ENCODE assay signal across 8 cellular contexts in genomic region chr11:94511932-94512781, GRCh38. TPM values are rescaled to one million over a fixed set of nuclear protein-coding genes. Genes with fewer than 3 reads are reported as not detected.
A peak's percentile ranks its signal among the peaks of the same experiment; 100 is the strongest.
DNase-seq lines count a peak whose midpoint lies in the region; ATAC-seq and TF ChIP-seq lines count a peak whose summit lies in the region.

Gene C11orf97 (plus strand): TSS chr11:94512461. CDS start chr11:94512529, 68 bp downstream.

- no peak within 1 kb of the TSS for H3K27ac Mint-ChIP-seq in CD8-positive, alpha-beta T cell
- H3K27ac Mint-ChIP-seq in central memory CD8-positive, alpha-beta T cell (ENCODE audit: low read depth): peak within 1 kb of the TSS; percentile 55

- no peaks in the 10 kb centered on the region for H3K9me3 ChIP-seq in CD8-positive, alpha-beta T cell (ENCODE audit: low read length)
- no peaks in the 10 kb centered on the region for H3K9me3 ChIP-seq in IMR-90 (ENCODE audit: control insufficient read depth, insufficient read depth, low read length)

- H3K4me3 ChIP-seq in CD8-positive, alpha-beta T cell (ENCODE audit: low read depth, low read length): peak within 1 kb of the TSS; percentile 34
- H3K4me3 ChIP-seq in IMR-90 (ENCODE audit: insufficient read depth, low read depth, low read length): peak within 1 kb of the TSS; percentile 67
- peak within 1 kb of the TSS; percentile 54 for H3K4me3 ChIP-seq in kidney epithelial cell (ENCODE audit: low read depth, low read length)

- no peaks in the 10 kb centered on the region for H3K36me3 Mint-ChIP-seq in CD8-positive, alpha-beta T cell
- H3K36me3 Mint-ChIP-seq in central memory CD8-positive, alpha-beta T cell (ENCODE audit: insufficient read depth): peaks cover 4% of the 10 kb centered on the region

- H2AK9ac ChIP-seq in IMR-90 (replicated peaks; ENCODE audit: low read depth, low read length, poor library complexity): no peak within 1 kb of the TSS

- H3K36me3 ChIP-seq in CD8-positive, alpha-beta T cell (ENCODE audit: insufficient read depth, low read length): no peaks in the 10 kb centered on the region
- no peaks in the 10 kb centered on the region for H3K36me3 ChIP-seq in IMR-90 (ENCODE audit: control insufficient read depth, insufficient read depth, low read length)
- H3K36me3 ChIP-seq in kidney epithelial cell (ENCODE audit: control insufficient read depth, insufficient read depth, low read length): no peaks in the 10 kb centered on the region

- H3K18ac ChIP-seq in IMR-90 (ENCODE audit: low read depth, low read length): no peak within 1 kb of the TSS

- 25% methylated on average over 26 of the region's 53 CpGs; no CpG with 5 or more reads in 1 of the 2 experiments for WGBS in IMR-90 (ENCODE audit: extremely low coverage in 2 of 2, insufficient read length in 1 of 2), 2 experiments

- H2BK20ac ChIP-seq in IMR-90 (ENCODE audit: low read depth, low read length): no peak within 1 kb of the TSS

- H2BK5ac ChIP-seq in IMR-90 (ENCODE audit: low read depth, low read length, poor library complexity, severe bottlenecking): no peak within 1 kb of the TSS

- dilution Hi-C loops in IMR-90 (cut with HindIII; ENCODE audit: low sequenced_read_pairs, unreplicated experiment): no loop called here

- no peak within 1 kb of the TSS for H3K9ac ChIP-seq in IMR-90 (ENCODE audit: low read depth, low read length)

- POLR2A ChIA-PET in CD8-positive, alpha-beta T cell (lab: Charles Lee): interaction anchor here (1.1 kb wide), 1 partner anchor 32 kb away, joined by 3 read pairs; the partner anchor contains the start of gene FUT4
- POLR2A ChIA-PET in IMR-90 (lab: Charles Lee; ENCODE audit: unreplicated experiment): interaction anchor here (0.6 kb wide), 1 partner anchor 32 kb away, joined by 7 read pairs; no protein-coding TSS in a partner anchor

- peak; percentile 81 for ATAC-seq in CD8-positive, alpha-beta T cell
- ATAC-seq in GM21381 (IDR thresholded peaks at IDR 0.05; ENCODE audit: unreplicated experiment) (peak; percentile 88), IMR-90 (ENCODE audit: low read depth) (peak; percentile 94)
- ATAC-seq in central memory CD8-positive, alpha-beta T cell (replicated peaks; ENCODE audit: extremely low read depth, poor library complexity, severe bottlenecking): peak; percentile 77

- H3K23ac ChIP-seq in IMR-90 (ENCODE audit: low read depth, low read length): no peak within 1 kb of the TSS

- H3K4ac ChIP-seq in IMR-90 (ENCODE audit: low read depth, low read length): no peak within 1 kb of the TSS

- no peak within 1 kb of the TSS for H4K91ac ChIP-seq in IMR-90 (ENCODE audit: insufficient read depth, low read depth, low read length)

- H3K4me1 ChIP-seq in CD8-positive, alpha-beta T cell (ENCODE audit: insufficient read depth, low read length): peaks cover 16% of the 10 kb centered on the region
- peaks cover 2% of the 10 kb centered on the region; the same call in 1 of the 2 replicates for H3K4me1 ChIP-seq in IMR-90 (ENCODE audit: control insufficient read depth, insufficient read depth, low read length)

- no peaks in the 10 kb centered on the region for H3K9me1 ChIP-seq in IMR-90 (ENCODE audit: insufficient read depth, low read length)

- H2BK15ac ChIP-seq in IMR-90 (ENCODE audit: low read depth, low read length): no peak within 1 kb of the TSS

- no peaks in the 10 kb centered on the region for H3K79me1 ChIP-seq in IMR-90 (ENCODE audit: low read depth in 1 of 2, low read length in 2 of 2)

- no peak within 1 kb of the TSS for H3K56ac ChIP-seq in IMR-90 (ENCODE audit: extremely low read depth, insufficient read depth, low read length)

- H3K27me3 ChIP-seq in CD8-positive, alpha-beta T cell (ENCODE audit: insufficient read depth, low read length): no peaks in the 10 kb centered on the region
- peaks cover 8% of the 10 kb centered on the region for H3K27me3 ChIP-seq in IMR-90 (ENCODE audit: control insufficient read depth, insufficient read depth, low read length)
- no peaks in the 10 kb centered on the region for H3K27me3 ChIP-seq in kidney epithelial cell (ENCODE audit: control insufficient read depth, insufficient read depth, low read length)

- intact Hi-C loops in CD8-positive, alpha-beta T cell (cut with DNase I, micrococcal nuclease): loop anchor here in 1 of 2 experiments (2.0 kb wide), 1 partner anchor 19 kb away; the partner anchor contains the start of genes ANKRD49 and MRE11
- intact Hi-C loops in IMR-90 (cut with micrococcal nuclease): no loop called here

- CTCF ChIA-PET in CD8-positive, alpha-beta T cell (lab: Charles Lee): interaction anchor here (1.6 to 2.3 kb wide), 3 partner anchors 9 to 617 kb away, joined by 3 to 7 read pairs (median 4); no protein-coding TSS in a partner anchor
- CTCF ChIA-PET in IMR-90 (lab: Yijun Ruan, JAX): interaction anchor here (0.7 to 1.1 kb wide), 4 partner anchors 8 to 617 kb away, joined by 3 to 6 read pairs (median 4); no protein-coding TSS in a partner anchor

- no peak for TF ChIP-seq POLR2A in IMR-90 (IDR thresholded peaks at IDR 0.05; ENCODE audit: low read depth, low read length)

- H3K14ac ChIP-seq in IMR-90 (replicated peaks; ENCODE audit: low read depth, low read length): no peak within 1 kb of the TSS

- in situ Hi-C loops in IMR-90 (cut with MboI; ENCODE audit: low sequenced_read_pairs): no loop called here

- no TSS peak for BruUV-seq in IMR-90 (replicated peaks; lab: Mats Ljungman, UMichigan)

- peak within 1 kb of the TSS; percentile 81 for H3K4me3 Mint-ChIP-seq in CD8-positive, alpha-beta T cell
- peak within 1 kb of the TSS; percentile 81 for H3K4me3 Mint-ChIP-seq in central memory CD8-positive, alpha-beta T cell

- H2AFZ ChIP-seq in IMR-90 (replicated peaks; ENCODE audit: low read length, poor library complexity): peak within 1 kb of the TSS; percentile 93

- no peaks in the 10 kb centered on the region for H3K9me3 Mint-ChIP-seq in CD8-positive, alpha-beta T cell
- H3K9me3 Mint-ChIP-seq in central memory CD8-positive, alpha-beta T cell: no peaks in the 10 kb centered on the region

- no peaks in the 10 kb centered on the region for H4K20me1 ChIP-seq in IMR-90 (ENCODE audit: insufficient read depth, low read length)

- peak; percentile 12 to 75 (median 53) for DNase-seq in CD8-positive, alpha-beta T cell
- peak; percentile 30 for DNase-seq in IMR-90
- DNase-seq in activated CD4-positive, CD25-positive, alpha-beta regulatory T cell (lab: John Stamatoyannopoulos, UW): peak in 3 of 4 experiments; percentile 4 to 15 (median 11)
- DNase-seq in central memory CD8-positive, alpha-beta T cell (ENCODE audit: low spot score in 2 of 2): peak; percentile 22 to 39
- DNase-seq in kidney epithelial cell (ENCODE audit: low read depth): no peak
- peak; percentile 50 for DNase-seq in stimulated activated CD4-positive, alpha-beta T cell treated with anti-CD3 and anti-CD28 coated beads, Interleukin-12 subunit alpha, Interleukin-12 subunit beta, amount 100 ng/mL, for 4 hours
- DNase-seq in GOT3 (lab: John Stamatoyannopoulos, UW): no peak

- TF ChIP-seq RAD21 in IMR-90 (IDR thresholded peaks at IDR 0.05; ENCODE audit: low read length): no peak

- no peak within 1 kb of the TSS for H2AK5ac ChIP-seq in IMR-90 (ENCODE audit: low read depth, low read length)

- H4K8ac ChIP-seq in IMR-90 (ENCODE audit: low read depth in 2 of 2, low read length in 2 of 2): no peak within 1 kb of the TSS

- H4K5ac ChIP-seq in IMR-90 (ENCODE audit: low read depth, low read length): no peak within 1 kb of the TSS

- no peak within 1 kb of the TSS for H2BK120ac ChIP-seq in IMR-90 (ENCODE audit: low read depth, low read length)

- H3K4me1 Mint-ChIP-seq in CD8-positive, alpha-beta T cell (ENCODE audit: low read depth): peaks cover 15% of the 10 kb centered on the region
- peaks cover 18% of the 10 kb centered on the region for H3K4me1 Mint-ChIP-seq in central memory CD8-positive, alpha-beta T cell

- no peak for TF ChIP-seq CTCF in CD8-positive, alpha-beta T cell (IDR thresholded peaks at IDR 0.05)
- TF ChIP-seq CTCF in IMR-90 (conservative IDR thresholded peaks at IDR 0.05; ENCODE audit: low read depth, low read length) (no peak), kidney epithelial cell (IDR thresholded peaks at IDR 0.05; ENCODE audit: insufficient read depth, low read length, poor library complexity, severe bottlenecking) (no peak)

- peak within 1 kb of the TSS; percentile 95 for H3K4me2 ChIP-seq in IMR-90 (ENCODE audit: low read depth, low read length)

- peaks cover 11% of the 10 kb centered on the region for H3K27me3 Mint-ChIP-seq in CD8-positive, alpha-beta T cell (ENCODE audit: low read depth)
- H3K27me3 Mint-ChIP-seq in central memory CD8-positive, alpha-beta T cell: peaks cover 23% of the 10 kb centered on the region

- no peak within 1 kb of the TSS for H3K27ac ChIP-seq in CD8-positive, alpha-beta T cell (ENCODE audit: low read depth, low read length)
- H3K27ac ChIP-seq in IMR-90 (ENCODE audit: insufficient read depth, low read length): no peak within 1 kb of the TSS

TF ChIP-seq in IMR-90, 13 proteins besides CTCF, POLR2A, EP300 and RAD21:
- peak; percentile 76; the same call in 1 of the 2 replicates for TF ChIP-seq MXI1 (IDR thresholded peaks at IDR 0.05; ENCODE audit: borderline replicate concordance, low read depth, low read length)
- no peak for TF ChIP-seq CEBPB (IDR thresholded peaks at IDR 0.05; ENCODE audit: low read depth, low read length)

RNA-seq across cellular contexts. Expression of gene C11orf97, which starts in this region (rescaled TPM):
- not detected for total RNA-seq in CD8-positive, alpha-beta T cell
- total RNA-seq in IMR-90 (2012; rRNA removed): not detected in 2 replicates
- polyA plus RNA-seq in IMR-90 (2012; rRNA removed): not detected in 2 replicates
- polyA plus RNA-seq in IMR-90 (2012; cell fraction: cytosol; rRNA removed): not detected in 2 replicates
- not detected in 2 replicates for polyA plus RNA-seq in IMR-90 (2012; cell fraction: nucleus; rRNA removed; ENCODE audit: low replicate concordance)
- total RNA-seq in kidney epithelial cell: not detected in 2 replicates

Comparison
In these comparisons a context has a peak if more than half of its experiments do, and no peak if none do; other contexts are left out.
1. Peak in DNase-seq, ATAC-seq and H3K4me3 ChIP-seq in CD8-positive, alpha-beta T cell; RNA of the gene not detected or under 1 TPM.
2. Peak in DNase-seq, ATAC-seq, H3K4me3 ChIP-seq and H3K4me2 ChIP-seq in IMR-90; RNA of the gene not detected or under 1 TPM.
3. DNase-seq: peak in activated CD4-positive, CD25-positive, alpha-beta regulatory T cell (3 of 4), central memory CD8-positive, alpha-beta T cell (2 of 2) and stimulated activated CD4-positive, alpha-beta T cell treated with anti-CD3 and anti-CD28 coated beads, Interleukin-12 subunit alpha, Interleukin-12 subunit beta, amount 100 ng/mL, for 4 hours (single experiment); none in kidney epithelial cell (single experiment) and GOT3 (single experiment).
4. Peak in every context shown above with its lines, with median percentiles within 50 percentile points of each other: ATAC-seq and H3K4me3 ChIP-seq.